Comparison of ENCODE assay signal across 22 cellular contexts in the genomic region with DNA sequence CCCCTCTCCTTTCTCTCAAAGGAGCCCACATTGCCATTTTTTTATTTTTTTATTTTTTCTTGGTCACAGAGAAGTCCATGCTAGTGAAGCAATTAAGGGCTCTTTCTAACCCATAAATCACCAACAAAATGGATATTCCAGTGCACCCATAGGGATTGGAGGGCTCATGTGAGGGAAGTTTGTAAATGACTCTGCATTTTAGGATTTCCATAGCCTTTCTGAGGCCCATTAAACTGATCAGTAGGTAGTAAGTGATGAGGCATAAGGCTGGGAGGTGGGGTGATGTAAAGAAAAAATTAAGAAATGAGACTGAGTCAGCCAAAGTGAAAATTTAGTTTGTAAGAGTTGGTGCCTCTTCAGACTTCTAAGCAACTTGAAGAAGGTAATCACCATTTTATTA.
"Had no signal": no experiment of that assay in that cellular context is flagged by ENCODE, and none has a peak within 500 bp of the region (broad histone marks: within the 10 kb centered on the region; RNA-seq: fewer than 3 reads in every experiment).

No MANE protein-coding gene starts in this region.

- DNase-seq: effector memory CD8-positive, alpha-beta T cell; esophagus squamous epithelium; mesenchymal stem cell; mucosa of descending colon; naive B cell; right lobe of liver; stimulated activated CD4-positive, alpha-beta T cell treated with anti-CD3 and anti-CD28 coated beads, Interleukin-1b, Interleukin-23, amount 100 ng/mL, for 48 hours; stimulated activated CD4-positive, alpha-beta T cell treated with anti-CD3 and anti-CD28 coated beads, Interleukin-4, amount 100 ng/mL, for 1 hour; stimulated activated CD8-positive, alpha-beta memory T cell treated with anti-CD3 and anti-CD28 coated beads, Interleukin-4, amount 100 ng/mL, for 48 hours; stimulated activated naive CD4-positive, alpha-beta T cell; stimulated activated naive CD8-positive, alpha-beta T cell treated with anti-CD3 and anti-CD28 coated beads, Interleukin-15, amount 100 ng/mL, for 72 hours; thyroid gland; trophoblast cell had no signal

- H3K4me3 ChIP-seq: coronary artery, esophagus squamous epithelium, mucosa of descending colon, right lobe of liver, thyroid gland, vagina had no signal

- H3K9ac ChIP-seq: parathyroid adenoma had no signal

- ATAC-seq: effector memory CD8-positive, alpha-beta T cell; natural killer cell treated with Interleukin-12 subunit alpha and Interleukin-12 subunit beta and Interleukin-15 and Interleukin-18, amount 100 ng/mL, for 72 hours; right lobe of liver; stimulated activated naive CD8-positive, alpha-beta T cell treated with anti-CD3 and anti-CD28 coated beads, Interleukin-15, amount 100 ng/mL, for 72 hours had no signal

- H3K27ac ChIP-seq: esophagus squamous epithelium, neutrophil, parathyroid adenoma, right lobe of liver, thyroid gland, vagina had no signal

- FAIRE-seq: endometrium, frontal cortex, keratinocyte, small intestine had no signal

- H3K36me3 ChIP-seq: esophagus squamous epithelium, neutrophil, right lobe of liver, thyroid gland, vagina had no signal

- H3K27me3 ChIP-seq: esophagus squamous epithelium, neutrophil, right lobe of liver, thyroid gland, vagina had no signal

- H2AFZ ChIP-seq: parathyroid adenoma had no signal

- H3K9me3 ChIP-seq: esophagus squamous epithelium, mucosa of descending colon, neutrophil, right lobe of liver, thyroid gland, vagina had no signal

- H3K79me2 ChIP-seq: parathyroid adenoma had no signal

- H3K4me1 ChIP-seq: right lobe of liver had no signal
